Comparison of ENCODE assay signal across 20 cellular contexts in genomic region chr2:8462899-8463648, GRCh38.
"Had no signal": no experiment of that assay in that cellular context is flagged by ENCODE, and none has a peak within 500 bp of the region (broad histone marks: within the 10 kb centered on the region; RNA-seq: fewer than 3 reads in every experiment).

No MANE protein-coding gene starts in this region.

- H3K9me3 Mint-ChIP-seq: effector memory CD8-positive, alpha-beta T cell had no signal

- ATAC-seq: effector memory CD8-positive, alpha-beta T cell; gastroesophageal sphincter; left colon; mucosa of descending colon; naive thymus-derived CD4-positive, alpha-beta T cell had no signal

- H3K4me3 ChIP-seq: ascending aorta, breast epithelium, gastroesophageal sphincter, heart right ventricle, mucosa of descending colon, smooth muscle cell, tibial nerve, uterus had no signal

- H3K27me3 Mint-ChIP-seq: activated CD4-positive, alpha-beta memory T cell treated with anti-CD3 and anti-CD28 coated beads, Interleukin-2, amount 10 ng/mL, durations not matched to agents 7 days and 5 days; effector memory CD8-positive, alpha-beta T cell had no signal

- H3K9me3 ChIP-seq: ascending aorta, breast epithelium, gastroesophageal sphincter, heart right ventricle, mucosa of descending colon, tibial nerve, uterus had no signal

- H3K4me1 ChIP-seq: ascending aorta, breast epithelium, gastroesophageal sphincter, heart right ventricle, tibial nerve, uterus had no signal

- DNase-seq: activated CD4-positive, alpha-beta memory T cell treated with anti-CD3 and anti-CD28 coated beads, Interleukin-2, amount 10 ng/mL, durations not matched to agents 7 days and 5 days; activated CD4-positive, alpha-beta T cell treated with anti-CD3 and anti-CD28 coated beads for 4 hours; activated naive CD4-positive, alpha-beta T cell treated with anti-CD3 and anti-CD28 coated beads, Interleukin-2, amount 10 ng/mL, durations not matched to agents 7 days and 5 days; dermis blood vessel endothelial cell; effector memory CD8-positive, alpha-beta T cell; heart right ventricle; left colon; mammary epithelial cell; mucosa of descending colon; naive thymus-derived CD4-positive, alpha-beta T cell; nucleus accumbens; posterior cingulate gyrus; uterus; WERI-Rb-1 had no signal

- H3K36me3 ChIP-seq: ascending aorta, breast epithelium, gastroesophageal sphincter, heart right ventricle, tibial nerve, uterus, WERI-Rb-1 had no signal

- H3K27ac Mint-ChIP-seq: activated CD4-positive, alpha-beta memory T cell treated with anti-CD3 and anti-CD28 coated beads, Interleukin-2, amount 10 ng/mL, durations not matched to agents 7 days and 5 days; activated naive CD4-positive, alpha-beta T cell treated with anti-CD3 and anti-CD28 coated beads, Interleukin-2, amount 10 ng/mL, durations not matched to agents 7 days and 5 days; effector memory CD8-positive, alpha-beta T cell had no signal

- H3K4me2 ChIP-seq: smooth muscle cell had no signal

- H3K4me3 Mint-ChIP-seq: activated CD4-positive, alpha-beta memory T cell treated with anti-CD3 and anti-CD28 coated beads, Interleukin-2, amount 10 ng/mL, durations not matched to agents 7 days and 5 days; activated naive CD4-positive, alpha-beta T cell treated with anti-CD3 and anti-CD28 coated beads, Interleukin-2, amount 10 ng/mL, durations not matched to agents 7 days and 5 days; effector memory CD8-positive, alpha-beta T cell; naive thymus-derived CD4-positive, alpha-beta T cell had no signal

- H3K27ac ChIP-seq: ascending aorta, breast epithelium, epithelial cell of prostate, gastroesophageal sphincter, heart right ventricle, tibial nerve, uterus, WERI-Rb-1 had no signal

- H3K27me3 ChIP-seq: ascending aorta, breast epithelium, uterus had no signal
